21 cellular contexts compared by ENCODE assay signal in genomic region chr7:19939746-19940145, GRCh38.
DNase-seq lines count a peak whose midpoint lies in the region; TF ChIP-seq lines count a peak whose summit lies in the region.
"Had no signal": no experiment of that assay in that cellular context is flagged by ENCODE, and none has a peak within 500 bp of the region (broad histone marks: within the 10 kb centered on the region; RNA-seq: fewer than 3 reads in every experiment).

No MANE protein-coding gene starts in this region.

- H3K4me1 ChIP-seq in fibroblast of lung (ENCODE audit: control insufficient read depth, extremely low read depth, insufficient read depth, low read length), result no peaks in the 10 kb centered on the region
- H3K4me1 ChIP-seq: Caco-2, heart right ventricle had no signal

- H2AFZ ChIP-seq in fibroblast of lung (ENCODE audit: low read length), result no peak overlapping the region

- H4K20me1 ChIP-seq in fibroblast of lung (ENCODE audit: control insufficient read depth, extremely low read depth, insufficient read depth, low read length), result no peaks in the 10 kb centered on the region

- H3K4me3 Mint-ChIP-seq in chondrocyte (ENCODE audit: unreplicated experiment), result no peak overlapping the region
- H3K4me3 Mint-ChIP-seq: naive thymus-derived CD4-positive, alpha-beta T cell; type B pancreatic cell had no signal

- H3K9me3 ChIP-seq in fibroblast of lung (ENCODE audit: control insufficient read depth, insufficient read depth, low read depth, low read length), result no peaks in the 10 kb centered on the region

- H3K4me2 ChIP-seq in fibroblast of lung (ENCODE audit: extremely low read depth, insufficient read depth, low read length), result no peak overlapping the region

- CTCF ChIA-PET in RWPE1 (lab: Yijun Ruan, JAX), result no interaction called here

- no peaks in the 10 kb centered on the region for H3K36me3 Mint-ChIP-seq in chondrocyte (ENCODE audit: low read depth)
- H3K36me3 Mint-ChIP-seq: type B pancreatic cell had no signal

- DNase-seq in EL, result peak; percentile 91
- DNase-seq in RWPE1 (ENCODE audit: low spot score), result peak; percentile 42
- DNase-seq in fibroblast of lung (ENCODE audit: low read depth in 2 of 2), result peak; percentile 58 to 88
- peak; percentile 62 for DNase-seq in retinal pigment epithelial cell (ENCODE audit: low read depth)
- DNase-seq in NCI-H2227 (lab: John Stamatoyannopoulos, UW; ENCODE audit: unreplicated experiment), result no peak
- DNase-seq in chondrocyte (ENCODE audit: low spot score), result no peak
- no peak for DNase-seq in NK-92 treated with Interleukin-12 subunit alpha and Interleukin-12 subunit beta, amount 100 ng/mL, for 24 hours (lab: John Stamatoyannopoulos, UW)
- no peak for DNase-seq in NCI-H1930 (lab: John Stamatoyannopoulos, UW)
- DNase-seq: activated gamma-delta T cell; Caco-2; effector CD8-positive, alpha-beta T cell; heart right ventricle; Kasumi-1; naive thymus-derived CD4-positive, alpha-beta T cell; NCI-H187; NCI-H774; SHP77 treated with DMSO at 0.1 percent for 48 hours; stimulated activated CD4-positive, alpha-beta T cell treated with anti-CD3 and anti-CD28 coated beads, Interleukin-2, amount 100 ng/mL, for 24 hours; stimulated activated CD8-positive, alpha-beta memory T cell treated with anti-CD3 and anti-CD28 coated beads, Interleukin-4, amount 100 ng/mL, for 48 hours had no signal

- TF ChIP-seq CTCF in RWPE1 (conservative IDR thresholded peaks at IDR 0.05; ENCODE audit: low read depth) (no peak), fibroblast of lung (conservative IDR thresholded peaks at IDR 0.05 in 1 of 2, IDR thresholded peaks at IDR 0.05 in 1 of 2; ENCODE audit: low read depth in 1 of 2, low read length in 2 of 2) (no peak), retinal pigment epithelial cell (conservative IDR thresholded peaks at IDR 0.05; ENCODE audit: low read depth, low read length) (no peak), chondrocyte (IDR thresholded peaks at IDR 0.05) (no peak)

- no peak overlapping the region for H3K4me3 ChIP-seq in fibroblast of lung (replicated peaks in 1 of 4; ENCODE audit: control extremely low read depth in 1 of 4, insufficient read depth in 1 of 4, low read depth in 3 of 4, low read length in 4 of 4)
- no peak overlapping the region for H3K4me3 ChIP-seq in retinal pigment epithelial cell (ENCODE audit: low read length)
- H3K4me3 ChIP-seq: heart right ventricle had no signal

- no peaks in the 10 kb centered on the region for H3K4me1 Mint-ChIP-seq in chondrocyte (ENCODE audit: low read depth)
- H3K4me1 Mint-ChIP-seq: naive thymus-derived CD4-positive, alpha-beta T cell had no signal

- H3K27ac ChIP-seq in RWPE1 (no peak overlapping the region), fibroblast of lung (ENCODE audit: insufficient read depth, low read length) (no peak overlapping the region)
- H3K27ac ChIP-seq: heart right ventricle, HL-60 had no signal

- H3K79me2 ChIP-seq in fibroblast of lung (ENCODE audit: control insufficient read depth, insufficient read depth, low read length), result no peaks in the 10 kb centered on the region

- no peaks in the 10 kb centered on the region for H3K36me3 ChIP-seq in fibroblast of lung (ENCODE audit: control insufficient read depth, insufficient read depth, low read length)
- H3K36me3 ChIP-seq: heart right ventricle had no signal

- H3K27me3 ChIP-seq in fibroblast of lung (ENCODE audit: control insufficient read depth, insufficient read depth, low read length), result no peaks in the 10 kb centered on the region
- H3K27me3 ChIP-seq: heart right ventricle had no signal

- H3K27me3 Mint-ChIP-seq in chondrocyte (ENCODE audit: low read depth), result no peaks in the 10 kb centered on the region
- H3K27me3 Mint-ChIP-seq: naive thymus-derived CD4-positive, alpha-beta T cell; type B pancreatic cell had no signal

- POLR2A ChIA-PET in RWPE1 (lab: Yijun Ruan, JAX; ENCODE audit: low non-redundant PET), result no interaction called here

- no peak overlapping the region for H3K9ac ChIP-seq in fibroblast of lung (ENCODE audit: insufficient read depth, low read length)

- no peak overlapping the region for H3K27ac Mint-ChIP-seq in chondrocyte (ENCODE audit: unreplicated experiment)
- H3K27ac Mint-ChIP-seq: naive thymus-derived CD4-positive, alpha-beta T cell; type B pancreatic cell had no signal

- H3K9me3 Mint-ChIP-seq in chondrocyte (ENCODE audit: low read depth), result peaks cover 11% of the 10 kb centered on the region
- H3K9me3 Mint-ChIP-seq: type B pancreatic cell had no signal

Comparison
In these comparisons a context has a peak if more than half of its experiments do, and no peak if none do; other contexts are left out.
1. DNase-seq: peak in EL (single experiment), RWPE1 (single experiment), fibroblast of lung (2 of 2) and retinal pigment epithelial cell (single experiment); none in NCI-H2227 (single experiment), chondrocyte (single experiment), NK-92 treated with Interleukin-12 subunit alpha and Interleukin-12 subunit beta, amount 100 ng/mL, for 24 hours (single experiment) and NCI-H1930 (0 of 2).